17 cellular contexts compared by ENCODE assay signal in genomic region chr6:155472886-155473285, GRCh38. TPM values are rescaled to one million over a fixed set of nuclear protein-coding genes. Genes with fewer than 3 reads are reported as not detected.
"Had no signal": no experiment of that assay in that cellular context is flagged by ENCODE, and none has a peak within 500 bp of the region (broad histone marks: within the 10 kb centered on the region; RNA-seq: fewer than 3 reads in every experiment).

No MANE protein-coding gene starts in this region.

- H3K9me3 ChIP-seq: neutrophil had no signal

- ATAC-seq: activated CD4-positive, CD25-positive, alpha-beta regulatory T cell treated with anti-CD3 and anti-CD28 coated beads, Interleukin-2, amount 50 U/mL, for 24 hours; left cardiac atrium; lower lobe of right lung; right cardiac atrium; stimulated activated effector memory CD8-positive, alpha-beta T cell treated with anti-CD3 and anti-CD28 coated beads, Interleukin-12 subunit alpha, Interleukin-12 subunit beta, amount 100 ng/mL, for 72 hours had no signal

- H3K4me1 ChIP-seq: breast epithelium, esophagus squamous epithelium, lower lobe of right lung, tibial nerve had no signal

- H3K4me3 ChIP-seq: breast epithelium, dorsolateral prefrontal cortex, esophagus squamous epithelium, lower lobe of right lung, tibial nerve had no signal

- H3K27me3 ChIP-seq: breast epithelium, esophagus squamous epithelium, neutrophil, tibial nerve had no signal

- DNase-seq: activated T-cell treated with anti-CD3 and anti-CD28 coated beads, Interleukin-2, amount 50 U/mL, for 1 hour; dorsolateral prefrontal cortex; esophagus squamous epithelium; glutamatergic neuron; left cardiac atrium; lower lobe of right lung; midbrain; right cardiac atrium; T-helper 2 cell had no signal

- H3K27ac ChIP-seq: breast epithelium, dorsolateral prefrontal cortex, esophagus squamous epithelium, lower lobe of right lung, neutrophil, tibial nerve had no signal

- H3K36me3 ChIP-seq: breast epithelium, esophagus squamous epithelium, lower lobe of right lung, neutrophil, tibial nerve had no signal

RNA-seq across cellular contexts. Expression of gene NOX3, which starts 17.2 kb away (rescaled TPM):
- total RNA-seq: breast epithelium, chondrocyte, esophagus squamous epithelium, left cardiac atrium, lower lobe of right lung, progenitor cell of endocrine pancreas, right cardiac atrium, subcutaneous adipose tissue, tibial nerve had no signal
- polyA plus RNA-seq: right cardiac atrium had no signal
